ENCODE assay signal across 20 cellular contexts in genomic region chr11:128867277-128867676, GRCh38. TPM values are rescaled to one million over a fixed set of nuclear protein-coding genes. Genes with fewer than 3 reads are reported as not detected.
A peak's percentile ranks its signal among the peaks of the same experiment; 100 is the strongest.
DNase-seq lines count a peak whose midpoint lies in the region; ATAC-seq and TF ChIP-seq lines count a peak whose summit lies in the region.
"Had no signal": no experiment of that assay in that cellular context is flagged by ENCODE, and none has a peak within 500 bp of the region (broad histone marks: within the 10 kb centered on the region; RNA-seq: fewer than 3 reads in every experiment).

Gene KCNJ1 (minus strand): TSS chr11:128867296. CDS start chr11:128840243, 27,053 bp downstream.

- no peaks in the 10 kb centered on the region for H3K4me1 Mint-ChIP-seq in activated naive CD8-positive, alpha-beta T cell treated with anti-CD3 and anti-CD28 coated beads, Interleukin-2, amount 10 ng/mL, durations not matched to agents 7 days and 5 days
- no peaks in the 10 kb centered on the region for H3K4me1 Mint-ChIP-seq in activated naive CD8-positive, alpha-beta T cell treated with anti-CD3 and anti-CD28 coated beads for 36 hours
- no peaks in the 10 kb centered on the region for H3K4me1 Mint-ChIP-seq in stimulated activated naive CD8-positive, alpha-beta T cell treated with anti-CD3 and anti-CD28 coated beads, Interleukin-15, amount 100 ng/mL, for 72 hours
- H3K4me1 Mint-ChIP-seq: natural killer cell had no signal

- no peak within 1 kb of the TSS for H3K27ac Mint-ChIP-seq in activated naive CD8-positive, alpha-beta T cell treated with anti-CD3 and anti-CD28 coated beads, Interleukin-2, amount 10 ng/mL, durations not matched to agents 7 days and 5 days
- H3K27ac Mint-ChIP-seq in activated naive CD8-positive, alpha-beta T cell treated with anti-CD3 and anti-CD28 coated beads for 36 hours, result no peak within 1 kb of the TSS
- H3K27ac Mint-ChIP-seq in stimulated activated naive CD8-positive, alpha-beta T cell treated with anti-CD3 and anti-CD28 coated beads, Interleukin-15, amount 100 ng/mL, for 72 hours, result no peak within 1 kb of the TSS
- H3K27ac Mint-ChIP-seq: brain; memory B cell; natural killer cell; stimulated activated naive CD8-positive, alpha-beta T cell treated with anti-CD3 and anti-CD28 coated beads, Interleukin-15, Interleukin-2, amounts not matched to agents 100 ng/mL and 50 ng/mL, for 24 hours had no signal

- no peaks in the 10 kb centered on the region for H3K9me3 Mint-ChIP-seq in activated naive CD8-positive, alpha-beta T cell treated with anti-CD3 and anti-CD28 coated beads, Interleukin-2, amount 10 ng/mL, durations not matched to agents 7 days and 5 days
- no peaks in the 10 kb centered on the region for H3K9me3 Mint-ChIP-seq in activated naive CD8-positive, alpha-beta T cell treated with anti-CD3 and anti-CD28 coated beads for 36 hours
- no peaks in the 10 kb centered on the region for H3K9me3 Mint-ChIP-seq in stimulated activated naive CD8-positive, alpha-beta T cell treated with anti-CD3 and anti-CD28 coated beads, Interleukin-15, amount 100 ng/mL, for 72 hours
- H3K9me3 Mint-ChIP-seq: memory B cell; natural killer cell; stimulated activated naive CD8-positive, alpha-beta T cell treated with anti-CD3 and anti-CD28 coated beads, Interleukin-15, Interleukin-2, amounts not matched to agents 100 ng/mL and 50 ng/mL, for 24 hours had no signal

- no peak within 1 kb of the TSS for H3K4me3 Mint-ChIP-seq in activated naive CD8-positive, alpha-beta T cell treated with anti-CD3 and anti-CD28 coated beads, Interleukin-2, amount 10 ng/mL, durations not matched to agents 7 days and 5 days
- H3K4me3 Mint-ChIP-seq in activated naive CD8-positive, alpha-beta T cell treated with anti-CD3 and anti-CD28 coated beads for 36 hours, result no peak within 1 kb of the TSS
- H3K4me3 Mint-ChIP-seq in stimulated activated naive CD8-positive, alpha-beta T cell treated with anti-CD3 and anti-CD28 coated beads, Interleukin-15, amount 100 ng/mL, for 72 hours, result no peak within 1 kb of the TSS
- H3K4me3 Mint-ChIP-seq: brain; memory B cell; natural killer cell; stimulated activated naive CD8-positive, alpha-beta T cell treated with anti-CD3 and anti-CD28 coated beads, Interleukin-15, Interleukin-2, amounts not matched to agents 100 ng/mL and 50 ng/mL, for 24 hours had no signal

- H3K4me3 ChIP-seq in epithelial cell of esophagus (ENCODE audit: low read length), result no peak within 1 kb of the TSS
- H3K4me3 ChIP-seq: hepatocyte, sigmoid colon had no signal

- H3K27me3 Mint-ChIP-seq in activated naive CD8-positive, alpha-beta T cell treated with anti-CD3 and anti-CD28 coated beads, Interleukin-2, amount 10 ng/mL, durations not matched to agents 7 days and 5 days, result peaks cover 6% of the 10 kb centered on the region
- H3K27me3 Mint-ChIP-seq in activated naive CD8-positive, alpha-beta T cell treated with anti-CD3 and anti-CD28 coated beads for 36 hours, result no peaks in the 10 kb centered on the region
- peaks cover 9% of the 10 kb centered on the region for H3K27me3 Mint-ChIP-seq in stimulated activated naive CD8-positive, alpha-beta T cell treated with anti-CD3 and anti-CD28 coated beads, Interleukin-15, amount 100 ng/mL, for 72 hours
- H3K27me3 Mint-ChIP-seq: stimulated activated naive CD8-positive, alpha-beta T cell treated with anti-CD3 and anti-CD28 coated beads, Interleukin-15, Interleukin-2, amounts not matched to agents 100 ng/mL and 50 ng/mL, for 24 hours had no signal

- no peaks in the 10 kb centered on the region for H3K36me3 Mint-ChIP-seq in activated naive CD8-positive, alpha-beta T cell treated with anti-CD3 and anti-CD28 coated beads, Interleukin-2, amount 10 ng/mL, durations not matched to agents 7 days and 5 days
- no peaks in the 10 kb centered on the region for H3K36me3 Mint-ChIP-seq in activated naive CD8-positive, alpha-beta T cell treated with anti-CD3 and anti-CD28 coated beads for 36 hours
- H3K36me3 Mint-ChIP-seq: brain, memory B cell, natural killer cell had no signal

- ATAC-seq in activated naive CD8-positive, alpha-beta T cell treated with anti-CD3 and anti-CD28 coated beads, Interleukin-2, amount 10 ng/mL, durations not matched to agents 7 days and 5 days (ENCODE audit: low read depth), result peak; percentile 40
- ATAC-seq in stimulated activated naive CD8-positive, alpha-beta T cell treated with anti-CD3 and anti-CD28 coated beads, Interleukin-15, amount 100 ng/mL, for 72 hours, result peak; percentile 24

- DNase-seq in DMS53 (lab: John Stamatoyannopoulos, UW) (peak; percentile 56), DMS53 treated with DMSO at 0.1 percent for 48 hours (lab: John Stamatoyannopoulos, UW; ENCODE audit: unreplicated experiment) (no peak), epithelial cell of esophagus (ENCODE audit: low read depth) (peak; percentile 63), T1000 (lab: John Stamatoyannopoulos, UW) (no peak), cerebellum (ENCODE audit: low spot score) (no peak)
- peak; percentile 49 for DNase-seq in activated naive CD8-positive, alpha-beta T cell treated with anti-CD3 and anti-CD28 coated beads, Interleukin-2, amount 10 ng/mL, durations not matched to agents 7 days and 5 days
- DNase-seq in activated naive CD8-positive, alpha-beta T cell treated with anti-CD3 and anti-CD28 coated beads for 36 hours, result no peak
- DNase-seq in stimulated activated naive CD8-positive, alpha-beta T cell treated with anti-CD3 and anti-CD28 coated beads, Interleukin-15, amount 100 ng/mL, for 72 hours, result peak in 1 of 2 donors; percentile 33
- DNase-seq: cortex of kidney, natural killer cell, NCI-H1930, SHP77 treated with DMSO at 0.1 percent for 48 hours, sigmoid colon had no signal

- TF ChIP-seq CTCF in epithelial cell of esophagus (IDR thresholded peaks at IDR 0.05; ENCODE audit: insufficient read depth, low read depth, low read length, missing control alignments), result no peak

- POLR2A ChIA-PET in activated naive CD8-positive, alpha-beta T cell treated with anti-CD3 and anti-CD28 coated beads, Interleukin-2, amount 10 ng/mL, durations not matched to agents 7 days and 5 days (lab: Charles Lee), result no interaction called here

RNA-seq across cellular contexts. Expression of gene KCNJ1, which starts in this region (rescaled TPM):
- under 1 TPM in 1 of 2 experiments, not detected in 1; 0.14 TPM for total RNA-seq in activated naive CD8-positive, alpha-beta T cell treated with anti-CD3 and anti-CD28 coated beads, Interleukin-2, amount 10 ng/mL, durations not matched to agents 7 days and 5 days
- total RNA-seq in activated naive CD8-positive, alpha-beta T cell treated with anti-CD3 and anti-CD28 coated beads for 36 hours, result not detected
- total RNA-seq in cerebellum, result not detected
- total RNA-seq: fibroblast of villous mesenchyme, hepatocyte, natural killer cell, NCI-H460, ureter had no signal

Comparison
In these comparisons a context has a peak if more than half of its experiments do, and no peak if none do; other contexts are left out.
1. DNase-seq: peak in DMS53 (single experiment) and epithelial cell of esophagus (single experiment); none in DMS53 treated with DMSO at 0.1 percent for 48 hours (single experiment), activated naive CD8-positive, alpha-beta T cell treated with anti-CD3 and anti-CD28 coated beads for 36 hours (single experiment), T1000 (single experiment) and cerebellum (single experiment).
2. Peak in DNase-seq and ATAC-seq in activated naive CD8-positive, alpha-beta T cell treated with anti-CD3 and anti-CD28 coated beads, Interleukin-2, amount 10 ng/mL, durations not matched to agents 7 days and 5 days; RNA of the gene not detected or under 1 TPM.